16 cellular contexts compared by ENCODE assay signal in the genomic region with DNA sequence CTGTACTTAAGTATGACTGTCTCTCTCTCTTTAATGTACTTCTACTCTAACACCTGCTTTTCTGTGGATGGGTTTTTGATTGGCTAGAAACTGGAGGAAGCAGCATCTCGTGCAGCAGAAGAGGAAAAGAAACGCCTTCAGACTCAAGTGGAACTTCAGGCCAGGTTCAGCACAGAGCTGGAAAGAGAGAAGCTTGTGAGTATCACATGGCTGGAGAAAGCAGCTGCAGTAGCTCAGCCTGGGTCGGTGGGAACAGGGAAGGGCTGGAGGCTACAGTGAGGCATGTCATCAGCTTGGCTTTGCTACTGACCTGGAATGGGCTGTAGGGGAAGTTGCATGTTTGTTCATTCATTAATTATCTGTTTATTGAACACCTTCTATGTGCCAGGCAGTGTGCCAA.
DNase-seq lines count a peak whose midpoint lies in the region; ATAC-seq, FAIRE-seq and TF ChIP-seq lines count a peak whose summit lies in the region.
"Had no signal": no experiment of that assay in that cellular context is flagged by ENCODE, and none has a peak within 500 bp of the region (broad histone marks: within the 10 kb centered on the region; RNA-seq: fewer than 3 reads in every experiment).

No MANE protein-coding gene starts in this region.

- POLR2A ChIA-PET in A549 (lab: Yijun Ruan, JAX): no interaction called here
- POLR2A ChIA-PET in IMR-90 (lab: Charles Lee; ENCODE audit: unreplicated experiment): no interaction called here

- peaks cover 47% of the 10 kb centered on the region for H3K4me1 Mint-ChIP-seq in dendritic cell treated with granulocyte-macrophage colony-stimulating factor and Interleukin-4, amounts not matched to agents 40 ng/mL and 50 ng/mL, for 4 days (ENCODE audit: low read depth)
- H3K4me1 Mint-ChIP-seq in activated T-cell treated with anti-CD3 and anti-CD28 coated beads, Interleukin-2, amount 50 U/mL, for 4 hours (ENCODE audit: low read depth): peaks cover 3% of the 10 kb centered on the region

- TF ChIP-seq EP300 in A549 (IDR thresholded peaks at IDR 0.05): no peak

- peaks cover 4% of the 10 kb centered on the region; the same call in 1 of the 3 replicates for H3K9me3 ChIP-seq in A549
- H3K9me3 ChIP-seq in IMR-90 (ENCODE audit: control insufficient read depth, insufficient read depth, low read length): peaks cover 2% of the 10 kb centered on the region; the same call in 1 of the 2 replicates
- no peaks in the 10 kb centered on the region for H3K9me3 ChIP-seq in mucosa of descending colon

- no peak overlapping the region for H2BK20ac ChIP-seq in IMR-90 (ENCODE audit: low read depth, low read length)

- dilution Hi-C loops in IMR-90 (cut with HindIII; ENCODE audit: low sequenced_read_pairs, unreplicated experiment): no loop called here

- H3K4me3 ChIP-seq in A549 (no peak overlapping the region), IMR-90 (ENCODE audit: insufficient read depth, low read depth, low read length) (no peak overlapping the region), mucosa of descending colon (no peak overlapping the region)
- H3K4me3 ChIP-seq: SK-N-MC had no signal

- DNase-seq in A549 (ENCODE audit: low read depth in 1 of 2, low spot score in 1 of 2): no peak
- DNase-seq in IMR-90: no peak
- no peak for DNase-seq in mucosa of descending colon
- DNase-seq in ecto neural progenitor cell (ENCODE audit: low spot score): no peak
- no peak for DNase-seq in NCI-H2107 (lab: John Stamatoyannopoulos, UW)
- no peak for DNase-seq in activated T-cell treated with anti-CD3 and anti-CD28 coated beads, Interleukin-2, amount 50 U/mL, for 4 hours
- DNase-seq: activated T-cell treated with anti-CD3 and anti-CD28 coated beads, Interleukin-2, amount 50 U/mL, for 72 hours; amniotic stem cell; effector CD4-positive, alpha-beta T cell; stimulated activated CD4-positive, alpha-beta T cell treated with anti-CD3 and anti-CD28 coated beads, Interleukin-12 subunit alpha, Interleukin-12 subunit beta, amount 100 ng/mL, for 4 hours had no signal

- no peak overlapping the region for H3K9ac ChIP-seq in IMR-90 (ENCODE audit: low read depth, low read length)

- no peaks in the 10 kb centered on the region for H3K27me3 ChIP-seq in IMR-90 (ENCODE audit: control insufficient read depth, insufficient read depth, low read length)

- no peak overlapping the region for H2BK5ac ChIP-seq in IMR-90 (ENCODE audit: low read depth, low read length, poor library complexity, severe bottlenecking)

- peaks cover 51% of the 10 kb centered on the region for H3K4me1 ChIP-seq in A549
- H3K4me1 ChIP-seq in IMR-90 (ENCODE audit: control insufficient read depth, insufficient read depth, low read length): no peaks in the 10 kb centered on the region; the same call in 1 of the 2 replicates
- peaks cover 3% of the 10 kb centered on the region for H3K4me1 ChIP-seq in mucosa of descending colon (ENCODE audit: low read depth)

- no peak overlapping the region for H4K5ac ChIP-seq in IMR-90 (ENCODE audit: low read depth, low read length)

- H4K20me1 ChIP-seq in IMR-90 (ENCODE audit: insufficient read depth, low read length): no peaks in the 10 kb centered on the region

- H3K23ac ChIP-seq in IMR-90 (ENCODE audit: low read depth, low read length): peak overlapping the region; percentile 64; the same call in 1 of the 2 replicates

- peaks cover 13% of the 10 kb centered on the region for H3K9me3 Mint-ChIP-seq in dendritic cell treated with granulocyte-macrophage colony-stimulating factor and Interleukin-4, amounts not matched to agents 40 ng/mL and 50 ng/mL, for 4 days
- peaks cover 19% of the 10 kb centered on the region for H3K9me3 Mint-ChIP-seq in activated T-cell treated with anti-CD3 and anti-CD28 coated beads, Interleukin-2, amount 50 U/mL, for 4 hours

- TF ChIP-seq POLR2A in A549 (IDR thresholded peaks at IDR 0.05; ENCODE audit: low read length): no peak
- TF ChIP-seq POLR2A in IMR-90 (IDR thresholded peaks at IDR 0.05; ENCODE audit: low read depth, low read length): no peak

- H3K27ac ChIP-seq in A549 (peak overlapping the region; percentile 63 to 76; a peak in 4 of 6 replicates), IMR-90 (ENCODE audit: insufficient read depth, low read length) (no peak overlapping the region)
- H3K27ac ChIP-seq: SK-N-MC had no signal

- H4K91ac ChIP-seq in IMR-90 (ENCODE audit: insufficient read depth, low read depth, low read length): no peak overlapping the region

- H3K18ac ChIP-seq in IMR-90 (ENCODE audit: low read depth, low read length): no peak overlapping the region

- H3K56ac ChIP-seq in IMR-90 (ENCODE audit: extremely low read depth, insufficient read depth, low read length): no peak overlapping the region

- no peak overlapping the region for H3K4me3 Mint-ChIP-seq in dendritic cell treated with granulocyte-macrophage colony-stimulating factor and Interleukin-4, amounts not matched to agents 40 ng/mL and 50 ng/mL, for 4 days
- no peak overlapping the region for H3K4me3 Mint-ChIP-seq in activated T-cell treated with anti-CD3 and anti-CD28 coated beads, Interleukin-2, amount 50 U/mL, for 4 hours
- H3K4me3 Mint-ChIP-seq: activated T-cell treated with anti-CD3 and anti-CD28 coated beads, Interleukin-2, amount 50 U/mL, for 72 hours; WTC11 had no signal

- H3K4me2 ChIP-seq in A549 (no peak overlapping the region), IMR-90 (ENCODE audit: low read depth, low read length) (no peak overlapping the region)

- ATAC-seq in A549 (no peak), IMR-90 (ENCODE audit: low read depth) (peak; percentile 60), mucosa of descending colon (peak; percentile 50), GM19328 (IDR thresholded peaks at IDR 0.05; ENCODE audit: unreplicated experiment) (no peak)
- ATAC-seq in activated T-cell treated with anti-CD3 and anti-CD28 coated beads, Interleukin-2, amount 50 U/mL, for 4 hours: no peak
- ATAC-seq: activated T-cell treated with anti-CD3 and anti-CD28 coated beads, Interleukin-2, amount 50 U/mL, for 72 hours; WTC11 had no signal

- CTCF ChIA-PET in A549 (lab: Yijun Ruan, JAX) (interaction anchor here (0.8 to 3.6 kb wide), 6 partner anchors 9 to 628 kb away, joined by 3 to 23 read pairs (median 4); a partner anchor contains a TSS), IMR-90 (lab: Yijun Ruan, JAX) (interaction anchor here (0.5 to 0.6 kb wide), 4 partner anchors 51 to 172 kb away, joined by 3 to 5 read pairs (median 4); no protein-coding TSS in a partner anchor)

- TF ChIP-seq RAD21 in A549 (conservative IDR thresholded peaks at IDR 0.05 in 1 of 2, IDR thresholded peaks at IDR 0.05 in 1 of 2): no peak
- no peak for TF ChIP-seq RAD21 in IMR-90 (IDR thresholded peaks at IDR 0.05; ENCODE audit: low read length)

- H3K79me1 ChIP-seq in IMR-90 (ENCODE audit: low read depth in 1 of 2, low read length in 2 of 2): peaks cover 13 to 40% of the 10 kb centered on the region in 2 experiments

- no peak overlapping the region for H3K14ac ChIP-seq in IMR-90 (replicated peaks; ENCODE audit: low read depth, low read length)

- H3K36me3 Mint-ChIP-seq in dendritic cell treated with granulocyte-macrophage colony-stimulating factor and Interleukin-4, amounts not matched to agents 40 ng/mL and 50 ng/mL, for 4 days (ENCODE audit: low read depth): peaks cover 68% of the 10 kb centered on the region
- H3K36me3 Mint-ChIP-seq in activated T-cell treated with anti-CD3 and anti-CD28 coated beads, Interleukin-2, amount 50 U/mL, for 4 hours (ENCODE audit: insufficient read depth): peaks cover 24% of the 10 kb centered on the region

- peak overlapping the region; percentile 63 for H3K27ac Mint-ChIP-seq in dendritic cell treated with granulocyte-macrophage colony-stimulating factor and Interleukin-4, amounts not matched to agents 40 ng/mL and 50 ng/mL, for 4 days
- H3K27ac Mint-ChIP-seq: WTC11 had no signal

- no peak overlapping the region for H3K4ac ChIP-seq in IMR-90 (ENCODE audit: low read depth, low read length)

- no peak overlapping the region for H2AK9ac ChIP-seq in IMR-90 (replicated peaks; ENCODE audit: low read depth, low read length, poor library complexity)

- intact Hi-C loops in IMR-90 (cut with micrococcal nuclease): no loop called here
- intact Hi-C loops in dendritic cell treated with granulocyte-macrophage colony-stimulating factor and Interleukin-4, amounts not matched to agents 40 ng/mL and 50 ng/mL, for 4 days (cut with micrococcal nuclease): no loop called here
- intact Hi-C loops in mucosa of descending colon (cut with DNase I, micrococcal nuclease): no loop called here

- H4K8ac ChIP-seq in IMR-90 (ENCODE audit: low read depth in 2 of 2, low read length in 2 of 2): no peak overlapping the region

- H3K9me1 ChIP-seq in IMR-90 (ENCODE audit: insufficient read depth, low read length): peaks cover 13% of the 10 kb centered on the region

- H2BK15ac ChIP-seq in IMR-90 (ENCODE audit: low read depth, low read length): no peak overlapping the region

- no peak overlapping the region for H2BK120ac ChIP-seq in IMR-90 (ENCODE audit: low read depth, low read length)

- H3K36me3 ChIP-seq in IMR-90 (ENCODE audit: control insufficient read depth, insufficient read depth, low read length) (peaks cover 41% of the 10 kb centered on the region), mucosa of descending colon (ENCODE audit: low read depth) (no peaks in the 10 kb centered on the region)

- 43% methylated on average over 3 of the region's 3 CpGs for whole genome bisulfite sequencing in A549 (ENCODE audit: missing lambda C conversion rate)
- WGBS in IMR-90 (ENCODE audit: extremely low coverage in 2 of 2, insufficient read length in 1 of 2), 2 experiments: no CpG with 5 or more reads among the region's 3 CpGs

- H2AFZ ChIP-seq in IMR-90 (replicated peaks; ENCODE audit: low read length, poor library complexity): no peak overlapping the region

- no TSS peak for BruUV-seq in IMR-90 (replicated peaks; lab: Mats Ljungman, UMichigan)

- no peak for FAIRE-seq in A549 (lab: Jason Lieb, UNC)
- FAIRE-seq: frontal cortex, urothelium cell line had no signal

- TF ChIP-seq CTCF in A549 (IDR thresholded peaks at IDR 0.05): no peak
- TF ChIP-seq CTCF in IMR-90 (conservative IDR thresholded peaks at IDR 0.05; ENCODE audit: low read depth, low read length): no peak
- no peak for TF ChIP-seq CTCF in mucosa of descending colon (IDR thresholded peaks at IDR 0.05)

- H3K27me3 Mint-ChIP-seq in dendritic cell treated with granulocyte-macrophage colony-stimulating factor and Interleukin-4, amounts not matched to agents 40 ng/mL and 50 ng/mL, for 4 days: no peaks in the 10 kb centered on the region
- H3K27me3 Mint-ChIP-seq in activated T-cell treated with anti-CD3 and anti-CD28 coated beads, Interleukin-2, amount 50 U/mL, for 4 hours (ENCODE audit: low read depth): no peaks in the 10 kb centered on the region

- in situ Hi-C loops in IMR-90 (cut with MboI; ENCODE audit: low sequenced_read_pairs): no loop called here

- no peak overlapping the region for H2AK5ac ChIP-seq in IMR-90 (ENCODE audit: low read depth, low read length)

TF ChIP-seq in A549, 52 proteins besides CTCF, POLR2A, EP300 and RAD21:
- TF ChIP-seq KDM1A (IDR thresholded peaks at IDR 0.05; ENCODE audit: low read depth) (0 out of 2 replicates have a peak, but pooled peaks have one; percentile 31), HOXB5 (CRISPR knock-in tag; IDR thresholded peaks at IDR 0.05) (no peak)

TF ChIP-seq in IMR-90, 13 proteins besides CTCF, POLR2A, EP300 and RAD21 (continues in another document):
- no peak for TF ChIP-seq MAZ (IDR thresholded peaks at IDR 0.05; ENCODE audit: borderline replicate concordance, low read depth, low read length)

Comparison
In these comparisons a context has a peak if more than half of its experiments do, and no peak if none do; other contexts are left out.
1. ATAC-seq: peak in IMR-90 (single experiment) and mucosa of descending colon (single experiment); none in A549 (0 of 2), GM19328 (single experiment) and activated T-cell treated with anti-CD3 and anti-CD28 coated beads, Interleukin-2, amount 50 U/mL, for 4 hours (0 of 2).